ENCODE assay signal across 1 cellular context in genomic region chrX:23667239-23668177, GRCh38.
TF ChIP-seq lines count a peak whose summit lies in the region.

Gene PRDX4, plus strand, starts transcription at chrX:23667493. Its CDS starts 78 bp downstream, at chrX:23667571.

TF ChIP-seq in HepG2, 621 proteins besides CTCF, POLR2A, EP300 and RAD21 (continued from another document):
- TF ChIP-seq, protein P1, sequence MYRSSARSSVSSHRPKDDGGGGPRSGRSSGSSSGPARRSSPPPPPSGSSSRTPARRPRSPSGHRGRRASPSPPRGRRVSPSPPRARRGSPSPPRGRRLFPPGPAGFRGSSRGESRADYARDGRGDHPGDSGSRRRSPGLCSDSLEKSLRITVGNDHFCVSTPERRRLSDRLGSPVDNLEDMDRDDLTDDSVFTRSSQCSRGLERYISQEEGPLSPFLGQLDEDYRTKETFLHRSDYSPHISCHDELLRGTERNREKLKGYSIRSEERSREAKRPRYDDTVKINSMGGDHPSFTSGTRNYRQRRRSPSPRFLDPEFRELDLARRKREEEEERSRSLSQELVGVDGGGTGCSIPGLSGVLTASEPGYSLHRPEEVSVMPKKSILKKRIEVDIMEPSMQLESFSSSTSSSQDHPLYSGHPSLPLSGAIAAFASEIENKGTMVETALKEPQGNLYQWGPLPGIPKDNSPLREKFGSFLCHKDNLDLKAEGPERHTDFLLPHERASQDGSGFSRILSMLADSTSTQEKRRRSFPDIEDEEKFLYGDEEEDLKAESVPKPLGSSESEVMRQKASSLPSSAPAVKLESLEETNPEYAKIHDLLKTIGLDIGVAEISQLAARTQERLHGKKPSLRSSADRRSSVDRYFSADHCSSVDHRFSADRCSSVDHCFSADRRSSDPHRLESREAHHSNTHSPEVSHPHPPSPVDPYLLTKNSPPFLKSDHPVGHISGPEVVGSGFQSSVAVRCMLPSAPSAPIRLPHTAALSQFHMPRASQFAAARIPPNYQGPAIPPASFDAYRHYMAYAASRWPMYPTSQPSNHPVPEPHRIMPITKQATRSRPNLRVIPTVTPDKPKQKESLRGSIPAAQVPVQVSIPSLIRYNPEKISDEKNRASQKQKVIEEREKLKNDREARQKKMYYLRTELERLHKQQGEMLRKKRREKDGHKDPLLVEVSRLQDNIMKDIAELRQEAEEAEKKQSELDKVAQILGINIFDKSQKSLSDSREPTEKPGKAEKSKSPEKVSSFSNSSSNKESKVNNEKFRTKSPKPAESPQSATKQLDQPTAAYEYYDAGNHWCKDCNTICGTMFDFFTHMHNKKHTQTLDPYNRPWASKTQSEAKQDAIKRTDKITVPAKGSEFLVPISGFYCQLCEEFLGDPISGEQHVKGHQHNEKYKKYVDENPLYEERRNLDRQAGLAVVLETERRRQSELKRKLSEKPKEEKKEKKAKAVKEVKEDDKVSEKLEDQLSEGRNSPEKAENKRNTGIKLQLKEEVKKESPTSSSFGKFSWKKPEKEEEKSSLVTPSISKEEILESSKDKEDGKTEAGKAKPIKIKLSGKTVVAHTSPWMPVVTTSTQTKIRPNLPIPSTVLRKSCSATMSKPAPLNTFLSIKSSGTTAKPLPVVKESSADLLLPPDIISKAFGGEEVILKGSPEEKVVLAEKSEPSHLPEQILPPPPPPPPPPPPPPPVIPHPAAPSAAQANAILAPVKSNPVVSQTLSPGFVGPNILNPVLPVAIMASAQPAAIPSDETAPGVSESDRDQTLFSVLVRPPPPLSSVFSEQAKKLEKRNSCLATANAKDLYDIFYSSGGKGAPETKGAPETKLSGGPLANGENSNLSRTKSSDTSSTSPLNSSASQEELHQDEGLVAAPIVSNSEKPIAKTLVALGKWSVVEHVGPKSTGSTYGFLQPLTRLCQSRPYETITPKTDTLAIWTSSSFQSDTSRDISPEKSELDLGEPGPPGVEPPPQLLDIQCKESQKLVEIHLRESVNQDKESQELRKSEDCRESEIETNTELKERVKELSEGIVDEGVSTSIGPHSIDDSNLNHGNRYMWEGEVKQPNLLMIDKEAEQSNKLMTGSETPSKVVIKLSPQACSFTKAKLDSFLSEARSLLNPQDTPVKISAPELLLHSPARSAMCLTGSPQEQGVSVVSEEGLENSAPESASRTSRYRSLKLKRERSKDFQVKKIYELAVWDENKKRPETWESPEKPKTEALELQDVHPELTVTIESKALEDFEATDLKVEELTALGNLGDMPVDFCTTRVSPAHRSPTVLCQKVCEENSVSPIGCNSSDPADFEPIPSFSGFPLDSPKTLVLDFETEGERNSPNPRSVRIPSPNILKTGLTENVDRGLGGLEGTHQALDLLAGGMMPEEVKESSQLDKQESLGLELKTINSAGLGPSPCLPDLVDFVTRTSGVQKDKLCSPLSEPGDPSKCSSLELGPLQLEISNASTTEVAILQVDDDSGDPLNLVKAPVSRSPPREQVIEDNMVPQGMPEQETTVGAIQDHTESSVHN (CRISPR knock-in tag; IDR thresholded peaks at IDR 0.05) = no peak
- TF ChIP-seq FOSL2 (CRISPR knock-in tag; IDR thresholded peaks at IDR 0.05) = no peak
- no peak for TF ChIP-seq PAF1 (CRISPR knock-in tag; IDR thresholded peaks at IDR 0.05)
- TF ChIP-seq USF2 (IDR thresholded peaks at IDR 0.05; ENCODE audit: low read depth, low read length) = no peak
- no peak for TF ChIP-seq USF2 (CRISPR knock-in tag; IDR thresholded peaks at IDR 0.05; ENCODE audit: borderline replicate concordance)
- TF ChIP-seq ZNF20 (CRISPR knock-in tag; IDR thresholded peaks at IDR 0.05) = no peak
- no peak for TF ChIP-seq ZNF468 (CRISPR knock-in tag; IDR thresholded peaks at IDR 0.05)
- TF ChIP-seq ZNF441 (CRISPR knock-in tag; IDR thresholded peaks at IDR 0.05; ENCODE audit: borderline replicate concordance) = peak; percentile 81; the same call in 1 of the 2 replicates
- no peak for TF ChIP-seq ZNF577 (CRISPR knock-in tag; IDR thresholded peaks at IDR 0.05; ENCODE audit: borderline replicate concordance, low read depth)
- 0 out of 2 replicates have a peak, but pooled peaks have one; percentile 66 for TF ChIP-seq ZNF678 (CRISPR knock-in tag; IDR thresholded peaks at IDR 0.05)
- TF ChIP-seq ZNF280B (CRISPR knock-in tag; IDR thresholded peaks at IDR 0.05; ENCODE audit: borderline replicate concordance) = no peak
- TF ChIP-seq ATRX (CRISPR knock-in tag; IDR thresholded peaks at IDR 0.05; ENCODE audit: borderline replicate concordance) = no peak
- TF ChIP-seq, protein P2, sequence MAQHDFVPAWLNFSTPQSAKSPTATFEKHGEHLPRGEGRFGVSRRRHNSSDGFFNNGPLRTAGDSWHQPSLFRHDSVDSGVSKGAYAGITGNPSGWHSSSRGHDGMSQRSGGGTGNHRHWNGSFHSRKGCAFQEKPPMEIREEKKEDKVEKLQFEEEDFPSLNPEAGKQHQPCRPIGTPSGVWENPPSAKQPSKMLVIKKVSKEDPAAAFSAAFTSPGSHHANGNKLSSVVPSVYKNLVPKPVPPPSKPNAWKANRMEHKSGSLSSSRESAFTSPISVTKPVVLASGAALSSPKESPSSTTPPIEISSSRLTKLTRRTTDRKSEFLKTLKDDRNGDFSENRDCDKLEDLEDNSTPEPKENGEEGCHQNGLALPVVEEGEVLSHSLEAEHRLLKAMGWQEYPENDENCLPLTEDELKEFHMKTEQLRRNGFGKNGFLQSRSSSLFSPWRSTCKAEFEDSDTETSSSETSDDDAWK (CRISPR knock-in tag; IDR thresholded peaks at IDR 0.05) = no peak
- no peak for TF ChIP-seq NR2F1 (CRISPR knock-in tag; IDR thresholded peaks at IDR 0.05)
- no peak for TF ChIP-seq FOXP4 (CRISPR knock-in tag; IDR thresholded peaks at IDR 0.05)
- TF ChIP-seq EED (CRISPR knock-in tag; IDR thresholded peaks at IDR 0.05) = no peak
- TF ChIP-seq ZNF572 (CRISPR knock-in tag; IDR thresholded peaks at IDR 0.05) = no peak
- TF ChIP-seq NKX3-1 (CRISPR knock-in tag; IDR thresholded peaks at IDR 0.05) = no peak; the same call in 1 of the 2 replicates
- TF ChIP-seq SMAD1 (CRISPR knock-in tag; IDR thresholded peaks at IDR 0.05; ENCODE audit: borderline replicate concordance, low read depth) = no peak
- no peak for TF ChIP-seq ZNF207 (IDR thresholded peaks at IDR 0.05; ENCODE audit: borderline replicate concordance)
- TF ChIP-seq PCBP2 (optimal IDR thresholded peaks at IDR 0.05; ENCODE audit: low read depth, low read length, poor library complexity, severe bottlenecking) = no peak
- TF ChIP-seq SALL1 (CRISPR knock-in tag; IDR thresholded peaks at IDR 0.05) = peak; percentile 73
- TF ChIP-seq RBAK (CRISPR knock-in tag; IDR thresholded peaks at IDR 0.05) = no peak
- no peak for TF ChIP-seq ZFAT (CRISPR knock-in tag; conservative IDR thresholded peaks at IDR 0.05)
- no peak for TF ChIP-seq HDAC1 (CRISPR knock-in tag; IDR thresholded peaks at IDR 0.05)
- peak; percentile 29; the same call in 1 of the 2 replicates for TF ChIP-seq SIN3A (IDR thresholded peaks at IDR 0.05; ENCODE audit: borderline replicate concordance, low read depth, low read length)
- TF ChIP-seq ZFX (CRISPR knock-in tag; IDR thresholded peaks at IDR 0.05; ENCODE audit: low read depth) = peak; percentile 80
- no peak for TF ChIP-seq ZNF816 (CRISPR knock-in tag; IDR thresholded peaks at IDR 0.05; ENCODE audit: borderline replicate concordance)
- no peak for TF ChIP-seq ZSCAN9 (CRISPR knock-in tag; IDR thresholded peaks at IDR 0.05; ENCODE audit: borderline replicate concordance)
- TF ChIP-seq, protein P3, sequence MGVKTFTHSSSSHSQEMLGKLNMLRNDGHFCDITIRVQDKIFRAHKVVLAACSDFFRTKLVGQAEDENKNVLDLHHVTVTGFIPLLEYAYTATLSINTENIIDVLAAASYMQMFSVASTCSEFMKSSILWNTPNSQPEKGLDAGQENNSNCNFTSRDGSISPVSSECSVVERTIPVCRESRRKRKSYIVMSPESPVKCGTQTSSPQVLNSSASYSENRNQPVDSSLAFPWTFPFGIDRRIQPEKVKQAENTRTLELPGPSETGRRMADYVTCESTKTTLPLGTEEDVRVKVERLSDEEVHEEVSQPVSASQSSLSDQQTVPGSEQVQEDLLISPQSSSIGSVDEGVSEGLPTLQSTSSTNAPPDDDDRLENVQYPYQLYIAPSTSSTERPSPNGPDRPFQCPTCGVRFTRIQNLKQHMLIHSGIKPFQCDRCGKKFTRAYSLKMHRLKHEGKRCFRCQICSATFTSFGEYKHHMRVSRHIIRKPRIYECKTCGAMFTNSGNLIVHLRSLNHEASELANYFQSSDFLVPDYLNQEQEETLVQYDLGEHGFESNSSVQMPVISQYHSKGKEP (CRISPR knock-in tag; IDR thresholded peaks at IDR 0.05) = no peak
- no peak for TF ChIP-seq MIXL1 (CRISPR knock-in tag; IDR thresholded peaks at IDR 0.05)
- TF ChIP-seq HOXA7 (CRISPR knock-in tag; IDR thresholded peaks at IDR 0.05) = peak; percentile 48; the same call in 1 of the 2 replicates
- TF ChIP-seq, protein P4, sequence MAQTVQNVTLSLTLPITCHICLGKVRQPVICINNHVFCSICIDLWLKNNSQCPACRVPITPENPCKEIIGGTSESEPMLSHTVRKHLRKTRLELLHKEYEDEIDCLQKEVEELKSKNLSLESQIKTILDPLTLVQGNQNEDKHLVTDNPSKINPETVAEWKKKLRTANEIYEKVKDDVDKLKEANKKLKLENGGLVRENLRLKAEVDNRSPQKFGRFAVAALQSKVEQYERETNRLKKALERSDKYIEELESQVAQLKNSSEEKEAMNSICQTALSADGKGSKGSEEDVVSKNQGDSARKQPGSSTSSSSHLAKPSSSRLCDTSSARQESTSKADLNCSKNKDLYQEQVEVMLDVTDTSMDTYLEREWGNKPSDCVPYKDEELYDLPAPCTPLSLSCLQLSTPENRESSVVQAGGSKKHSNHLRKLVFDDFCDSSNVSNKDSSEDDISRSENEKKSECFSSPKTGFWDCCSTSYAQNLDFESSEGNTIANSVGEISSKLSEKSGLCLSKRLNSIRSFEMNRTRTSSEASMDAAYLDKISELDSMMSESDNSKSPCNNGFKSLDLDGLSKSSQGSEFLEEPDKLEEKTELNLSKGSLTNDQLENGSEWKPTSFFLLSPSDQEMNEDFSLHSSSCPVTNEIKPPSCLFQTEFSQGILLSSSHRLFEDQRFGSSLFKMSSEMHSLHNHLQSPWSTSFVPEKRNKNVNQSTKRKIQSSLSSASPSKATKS (CRISPR knock-in tag; IDR thresholded peaks at IDR 0.05) = no peak
- TF ChIP-seq TCF7L2 (IDR thresholded peaks at IDR 0.05; ENCODE audit: low read depth, low read length) = no peak
- no peak for TF ChIP-seq ZNF329 (CRISPR knock-in tag; IDR thresholded peaks at IDR 0.05; ENCODE audit: low read depth)
- 0 out of 2 replicates have a peak, but pooled peaks have one; percentile 42 for TF ChIP-seq ZNF761 (CRISPR knock-in tag; conservative IDR thresholded peaks at IDR 0.05)
- TF ChIP-seq ZNF598 (CRISPR knock-in tag; IDR thresholded peaks at IDR 0.05; ENCODE audit: borderline replicate concordance) = no peak
- TF ChIP-seq PLRG1 (conservative IDR thresholded peaks at IDR 0.05) = no peak
- TF ChIP-seq ZNF607 (CRISPR knock-in tag; IDR thresholded peaks at IDR 0.05; ENCODE audit: borderline replicate concordance) = 0 out of 2 replicates have a peak, but pooled peaks have one; percentile 34
- TF ChIP-seq ZNF777 (CRISPR knock-in tag; IDR thresholded peaks at IDR 0.05) = no peak
- TF ChIP-seq ZFY (CRISPR knock-in tag; IDR thresholded peaks at IDR 0.05) = peak; percentile 76
- no peak for TF ChIP-seq FOXA1 (IDR thresholded peaks at IDR 0.05)
- TF ChIP-seq FOXA1 (CRISPR knock-in tag; IDR thresholded peaks at IDR 0.05) = no peak
- TF ChIP-seq MIER2 (CRISPR knock-in tag; IDR thresholded peaks at IDR 0.05) = no peak
- no peak for TF ChIP-seq RORA (CRISPR knock-in tag; IDR thresholded peaks at IDR 0.05)
